1 cellular context compared by ENCODE assay signal in the genomic region with DNA sequence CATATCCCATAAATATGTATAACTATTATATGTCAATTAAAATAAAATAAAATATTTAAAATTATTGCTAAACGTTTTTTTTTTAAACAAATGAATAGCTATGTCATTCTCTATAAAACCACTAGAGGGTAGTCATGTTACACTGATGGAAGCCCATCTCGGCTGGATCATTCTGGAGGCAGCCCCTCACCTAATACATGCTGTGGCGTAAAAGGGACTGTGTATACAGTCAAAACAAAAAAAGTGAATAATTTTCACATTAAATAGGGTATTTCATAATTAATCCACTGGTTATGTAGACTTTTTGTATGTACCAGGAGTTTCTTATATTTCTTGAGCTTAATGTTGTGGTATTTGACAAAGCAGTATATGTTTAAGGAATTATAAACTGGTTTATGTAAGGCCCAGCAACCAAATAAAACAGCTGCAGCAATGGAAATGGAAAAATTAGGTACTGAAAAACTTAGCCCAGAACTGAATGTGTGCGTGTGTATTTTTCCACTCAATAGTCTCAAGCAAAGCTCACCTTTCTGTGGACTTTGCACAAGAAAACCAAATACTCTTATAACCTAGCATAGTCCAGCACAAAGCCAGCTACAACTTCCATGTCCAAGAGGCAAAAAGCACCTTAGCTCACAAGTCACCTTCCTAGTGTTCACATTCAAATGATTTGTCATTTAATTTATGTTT.
TF ChIP-seq lines count a peak whose summit lies in the region.

No MANE protein-coding gene starts in this region.

TF ChIP-seq in GM23338, 12 proteins besides CTCF, POLR2A, EP300 and RAD21 (continued from another document):
- TF ChIP-seq, protein P1, sequence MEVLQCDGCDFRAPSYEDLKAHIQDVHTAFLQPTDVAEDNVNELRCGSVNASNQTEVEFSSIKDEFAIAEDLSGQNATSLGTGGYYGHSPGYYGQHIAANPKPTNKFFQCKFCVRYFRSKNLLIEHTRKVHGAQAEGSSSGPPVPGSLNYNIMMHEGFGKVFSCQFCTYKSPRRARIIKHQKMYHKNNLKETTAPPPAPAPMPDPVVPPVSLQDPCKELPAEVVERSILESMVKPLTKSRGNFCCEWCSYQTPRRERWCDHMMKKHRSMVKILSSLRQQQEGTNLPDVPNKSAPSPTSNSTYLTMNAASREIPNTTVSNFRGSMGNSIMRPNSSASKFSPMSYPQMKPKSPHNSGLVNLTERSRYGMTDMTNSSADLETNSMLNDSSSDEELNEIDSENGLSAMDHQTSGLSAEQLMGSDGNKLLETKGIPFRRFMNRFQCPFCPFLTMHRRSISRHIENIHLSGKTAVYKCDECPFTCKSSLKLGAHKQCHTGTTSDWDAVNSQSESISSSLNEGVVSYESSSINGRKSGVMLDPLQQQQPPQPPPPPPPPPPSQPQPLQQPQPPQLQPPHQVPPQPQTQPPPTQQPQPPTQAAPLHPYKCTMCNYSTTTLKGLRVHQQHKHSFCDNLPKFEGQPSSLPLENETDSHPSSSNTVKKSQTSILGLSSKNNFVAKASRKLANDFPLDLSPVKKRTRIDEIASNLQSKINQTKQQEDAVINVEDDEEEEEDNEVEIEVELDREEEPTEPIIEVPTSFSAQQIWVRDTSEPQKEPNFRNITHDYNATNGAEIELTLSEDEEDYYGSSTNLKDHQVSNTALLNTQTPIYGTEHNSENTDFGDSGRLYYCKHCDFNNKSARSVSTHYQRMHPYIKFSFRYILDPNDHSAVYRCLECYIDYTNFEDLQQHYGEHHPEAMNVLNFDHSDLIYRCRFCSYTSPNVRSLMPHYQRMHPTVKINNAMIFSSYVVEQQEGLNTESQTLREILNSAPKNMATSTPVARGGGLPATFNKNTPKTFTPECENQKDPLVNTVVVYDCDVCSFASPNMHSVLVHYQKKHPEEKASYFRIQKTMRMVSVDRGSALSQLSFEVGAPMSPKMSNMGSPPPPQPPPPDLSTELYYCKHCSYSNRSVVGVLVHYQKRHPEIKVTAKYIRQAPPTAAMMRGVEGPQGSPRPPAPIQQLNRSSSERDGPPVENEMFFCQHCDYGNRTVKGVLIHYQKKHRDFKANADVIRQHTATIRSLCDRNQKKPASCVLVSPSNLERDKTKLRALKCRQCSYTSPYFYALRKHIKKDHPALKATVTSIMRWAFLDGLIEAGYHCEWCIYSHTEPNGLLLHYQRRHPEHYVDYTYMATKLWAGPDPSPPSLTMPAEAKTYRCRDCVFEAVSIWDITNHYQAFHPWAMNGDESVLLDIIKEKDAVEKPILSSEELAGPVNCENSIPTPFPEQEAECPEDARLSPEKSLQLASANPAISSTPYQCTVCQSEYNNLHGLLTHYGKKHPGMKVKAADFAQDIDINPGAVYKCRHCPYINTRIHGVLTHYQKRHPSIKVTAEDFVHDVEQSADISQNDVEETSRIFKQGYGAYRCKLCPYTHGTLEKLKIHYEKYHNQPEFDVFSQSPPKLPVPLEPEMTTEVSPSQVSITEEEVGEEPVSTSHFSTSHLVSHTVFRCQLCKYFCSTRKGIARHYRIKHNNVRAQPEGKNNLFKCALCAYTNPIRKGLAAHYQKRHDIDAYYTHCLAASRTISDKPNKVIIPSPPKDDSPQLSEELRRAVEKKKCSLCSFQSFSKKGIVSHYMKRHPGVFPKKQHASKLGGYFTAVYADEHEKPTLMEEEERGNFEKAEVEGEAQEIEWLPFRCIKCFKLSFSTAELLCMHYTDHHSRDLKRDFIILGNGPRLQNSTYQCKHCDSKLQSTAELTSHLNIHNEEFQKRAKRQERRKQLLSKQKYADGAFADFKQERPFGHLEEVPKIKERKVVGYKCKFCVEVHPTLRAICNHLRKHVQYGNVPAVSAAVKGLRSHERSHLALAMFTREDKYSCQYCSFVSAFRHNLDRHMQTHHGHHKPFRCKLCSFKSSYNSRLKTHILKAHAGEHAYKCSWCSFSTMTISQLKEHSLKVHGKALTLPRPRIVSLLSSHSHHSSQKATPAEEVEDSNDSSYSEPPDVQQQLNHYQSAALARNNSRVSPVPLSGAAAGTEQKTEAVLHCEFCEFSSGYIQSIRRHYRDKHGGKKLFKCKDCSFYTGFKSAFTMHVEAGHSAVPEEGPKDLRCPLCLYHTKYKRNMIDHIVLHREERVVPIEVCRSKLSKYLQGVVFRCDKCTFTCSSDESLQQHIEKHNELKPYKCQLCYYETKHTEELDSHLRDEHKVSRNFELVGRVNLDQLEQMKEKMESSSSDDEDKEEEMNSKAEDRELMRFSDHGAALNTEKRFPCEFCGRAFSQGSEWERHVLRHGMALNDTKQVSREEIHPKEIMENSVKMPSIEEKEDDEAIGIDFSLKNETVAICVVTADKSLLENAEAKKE (CRISPR knock-in tag; IDR thresholded peaks at IDR 0.05) = no peak
- TF ChIP-seq EZH2 (IDR thresholded peaks at IDR 0.05; ENCODE audit: low read depth, unreplicated experiment) (no peak), JUNB (IDR thresholded peaks at IDR 0.05; ENCODE audit: unreplicated experiment) (no peak), ZNF331 (CRISPR knock-in tag; IDR thresholded peaks at IDR 0.05; ENCODE audit: low read depth) (no peak), ZNF114 (CRISPR knock-in tag; IDR thresholded peaks at IDR 0.05) (no peak)
